In the genomic region with DNA sequence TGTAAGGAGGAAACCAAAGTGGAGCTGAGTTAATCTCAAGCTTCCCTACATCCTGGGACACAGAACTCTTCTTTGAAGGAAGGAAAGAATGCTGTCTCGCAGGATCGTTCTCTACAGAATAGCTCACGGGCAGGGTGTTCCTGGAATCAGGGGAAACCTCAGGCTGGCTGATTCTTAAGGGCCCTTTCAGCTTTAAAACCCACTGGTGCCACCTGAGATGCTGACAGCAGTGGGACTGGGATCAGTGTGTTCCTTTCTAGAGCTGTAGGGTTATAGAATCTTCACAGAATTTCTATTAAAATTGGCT, we compare ENCODE assay signal across 18 cellular contexts. TPM values are rescaled to one million over a fixed set of nuclear protein-coding genes. Genes with fewer than 3 reads are reported as not detected.
DNase-seq lines count a peak whose midpoint lies in the region; ATAC-seq and TF ChIP-seq lines count a peak whose summit lies in the region.
"Had no signal": no experiment of that assay in that cellular context is flagged by ENCODE, and none has a peak within 500 bp of the region (broad histone marks: within the 10 kb centered on the region; RNA-seq: fewer than 3 reads in every experiment).

No MANE protein-coding gene starts in this region.

- no peak overlapping the region for H3K9ac ChIP-seq in HUES64 (ENCODE audit: low read depth, low read length)
- H3K9ac ChIP-seq: GM23248 had no signal

- H3K4me3 ChIP-seq in HUES64 (ENCODE audit: low read length) (no peak overlapping the region), ectodermal cell (ENCODE audit: insufficient read depth, low read depth, low read length) (no peak overlapping the region)
- H3K4me3 ChIP-seq: A549, GM23248 had no signal

- peak overlapping the region; percentile 43 for H3K27ac Mint-ChIP-seq in neural crest cell (ENCODE audit: unreplicated experiment)
- H3K27ac Mint-ChIP-seq: CD14-positive monocyte; CD8-positive, alpha-beta T cell had no signal

- H3K36me3 Mint-ChIP-seq in neural crest cell (ENCODE audit: low read depth): peaks cover 6% of the 10 kb centered on the region

- peaks cover 27% of the 10 kb centered on the region; the same call in 1 of the 2 replicates for H3K4me1 ChIP-seq in HUES64 (ENCODE audit: insufficient read depth, low read length)
- peaks cover 34% of the 10 kb centered on the region for H3K4me1 ChIP-seq in ectodermal cell (ENCODE audit: control insufficient read depth, insufficient read depth, low read length)
- H3K4me1 ChIP-seq: A549 had no signal

- H3K9me3 Mint-ChIP-seq in neural crest cell: no peaks in the 10 kb centered on the region
- H3K9me3 Mint-ChIP-seq: CD14-positive monocyte; CD8-positive, alpha-beta T cell had no signal

- H3K27ac ChIP-seq in HUES64 (ENCODE audit: low read depth, low read length): peak overlapping the region; percentile 28; the same call in 1 of the 2 replicates
- peak overlapping the region; percentile 62 for H3K27ac ChIP-seq in ectodermal cell (ENCODE audit: insufficient read depth, low read depth, low read length, poor library complexity, severe bottlenecking)
- H3K27ac ChIP-seq: A549, GM23248, HL-60 had no signal

- H3K27me3 Mint-ChIP-seq in neural crest cell (ENCODE audit: low read depth): no peaks in the 10 kb centered on the region

- H3K36me3 ChIP-seq in HUES64 (ENCODE audit: insufficient read depth, low read length) (peaks cover 22% of the 10 kb centered on the region), ectodermal cell (ENCODE audit: control insufficient read depth, insufficient read depth, low read length) (no peaks in the 10 kb centered on the region)

- ATAC-seq in HG03039 (IDR thresholded peaks at IDR 0.05; ENCODE audit: unreplicated experiment): no peak
- no peak for ATAC-seq in HG02981 (IDR thresholded peaks at IDR 0.05; ENCODE audit: unreplicated experiment)
- ATAC-seq: A549; CD8-positive, alpha-beta T cell had no signal

- no peaks in the 10 kb centered on the region for H3K27me3 ChIP-seq in HUES64 (ENCODE audit: insufficient read depth, low read length)
- peaks cover 26% of the 10 kb centered on the region for H3K27me3 ChIP-seq in ectodermal cell (ENCODE audit: control insufficient read depth, insufficient read depth, low read length, poor library complexity, severe bottlenecking)

- no peak overlapping the region for H3K4me3 Mint-ChIP-seq in neural crest cell
- H3K4me3 Mint-ChIP-seq: CD14-positive monocyte; CD8-positive, alpha-beta T cell had no signal

- peaks cover 22% of the 10 kb centered on the region for H3K4me1 Mint-ChIP-seq in neural crest cell
- H3K4me1 Mint-ChIP-seq: CD14-positive monocyte had no signal

- 85% methylated on average over 3 of the region's 3 CpGs for WGBS in HUES64
- 47 to 66% methylated on average over 3 of the region's 3 CpGs for WGBS in ectodermal cell, 2 experiments

- H3K9me3 ChIP-seq in HUES64 (ENCODE audit: insufficient read depth, low read depth, low read length): no peaks in the 10 kb centered on the region
- no peaks in the 10 kb centered on the region for H3K9me3 ChIP-seq in ectodermal cell (ENCODE audit: control insufficient read depth, low read length)
- H3K9me3 ChIP-seq: A549 had no signal

- TF ChIP-seq CTCF in neural crest cell (conservative IDR thresholded peaks at IDR 0.05): no peak

- DNase-seq in neural crest cell (ENCODE audit: low read depth, low spot score): no peak
- no peak for DNase-seq in AG08395 (ENCODE audit: low spot score)
- DNase-seq: CD8-positive, alpha-beta T cell; COR-L47; DMS153; DMS79 treated with DMSO at 0.1 percent for 48 hours; EL; GDM1; GM23248; IMR-90; KG1 had no signal

RNA-seq across cellular contexts. Expression of gene UBE3B, which starts 47.8 kb away (rescaled TPM):
- polyA plus RNA-seq in HUES64 (2013, experiment 1 of 2): 14.0 TPM
- 16.2 TPM for polyA plus RNA-seq in HUES64 (2013, experiment 2 of 2)
- 30.4 TPM for polyA plus RNA-seq in ectodermal cell (2013, experiment 1 of 4)
- 39.2 TPM for polyA plus RNA-seq in ectodermal cell (2013, experiment 2 of 4)
- polyA plus RNA-seq in ectodermal cell (2013, experiment 3 of 4): 22.8 TPM
- 28.8 TPM for polyA plus RNA-seq in ectodermal cell (2013, experiment 4 of 4)
- 35.9 and 38.7 TPM in 2 replicates for total RNA-seq in neural crest cell

RNA-seq across cellular contexts. Expression of gene MMAB, which starts 48.1 kb away (rescaled TPM):
- polyA plus RNA-seq in HUES64 (2013, experiment 1 of 2): 32.9 TPM
- 40.5 TPM for polyA plus RNA-seq in HUES64 (2013, experiment 2 of 2)
- polyA plus RNA-seq in ectodermal cell (2013, experiment 1 of 4): 35.5 TPM
- polyA plus RNA-seq in ectodermal cell (2013, experiment 2 of 4): 30.1 TPM
- 23.9 TPM for polyA plus RNA-seq in ectodermal cell (2013, experiment 3 of 4)
- 26.2 TPM for polyA plus RNA-seq in ectodermal cell (2013, experiment 4 of 4)
- total RNA-seq in neural crest cell: 84.9 and 95.6 TPM in 2 replicates

RNA-seq across cellular contexts. Expression of gene KCTD10, which starts 48.1 kb away (rescaled TPM):
- polyA plus RNA-seq in HUES64 (2013, experiment 1 of 2): 44.7 TPM
- 36.3 TPM for polyA plus RNA-seq in HUES64 (2013, experiment 2 of 2)
- 33.2 TPM for polyA plus RNA-seq in ectodermal cell (2013, experiment 1 of 4)
- polyA plus RNA-seq in ectodermal cell (2013, experiment 2 of 4): 39.9 TPM
- polyA plus RNA-seq in ectodermal cell (2013, experiment 3 of 4): 33.4 TPM
- polyA plus RNA-seq in ectodermal cell (2013, experiment 4 of 4): 28.9 TPM
- 58.4 and 66.4 TPM in 2 replicates for total RNA-seq in neural crest cell

RNA-seq across cellular contexts. Expression of gene MVK, which starts 48.4 kb away (rescaled TPM):
- 20.9 TPM for polyA plus RNA-seq in HUES64 (2013, experiment 1 of 2)
- polyA plus RNA-seq in HUES64 (2013, experiment 2 of 2): 23.3 TPM
- polyA plus RNA-seq in ectodermal cell (2013, experiment 1 of 4): 18.1 TPM
- polyA plus RNA-seq in ectodermal cell (2013, experiment 2 of 4): 15.9 TPM
- 11.6 TPM for polyA plus RNA-seq in ectodermal cell (2013, experiment 3 of 4)
- polyA plus RNA-seq in ectodermal cell (2013, experiment 4 of 4): 14.7 TPM
- total RNA-seq in neural crest cell: 59.3 and 63.9 TPM in 2 replicates
